Comparison of ENCODE assay signal across 9 cellular contexts in the genomic region with DNA sequence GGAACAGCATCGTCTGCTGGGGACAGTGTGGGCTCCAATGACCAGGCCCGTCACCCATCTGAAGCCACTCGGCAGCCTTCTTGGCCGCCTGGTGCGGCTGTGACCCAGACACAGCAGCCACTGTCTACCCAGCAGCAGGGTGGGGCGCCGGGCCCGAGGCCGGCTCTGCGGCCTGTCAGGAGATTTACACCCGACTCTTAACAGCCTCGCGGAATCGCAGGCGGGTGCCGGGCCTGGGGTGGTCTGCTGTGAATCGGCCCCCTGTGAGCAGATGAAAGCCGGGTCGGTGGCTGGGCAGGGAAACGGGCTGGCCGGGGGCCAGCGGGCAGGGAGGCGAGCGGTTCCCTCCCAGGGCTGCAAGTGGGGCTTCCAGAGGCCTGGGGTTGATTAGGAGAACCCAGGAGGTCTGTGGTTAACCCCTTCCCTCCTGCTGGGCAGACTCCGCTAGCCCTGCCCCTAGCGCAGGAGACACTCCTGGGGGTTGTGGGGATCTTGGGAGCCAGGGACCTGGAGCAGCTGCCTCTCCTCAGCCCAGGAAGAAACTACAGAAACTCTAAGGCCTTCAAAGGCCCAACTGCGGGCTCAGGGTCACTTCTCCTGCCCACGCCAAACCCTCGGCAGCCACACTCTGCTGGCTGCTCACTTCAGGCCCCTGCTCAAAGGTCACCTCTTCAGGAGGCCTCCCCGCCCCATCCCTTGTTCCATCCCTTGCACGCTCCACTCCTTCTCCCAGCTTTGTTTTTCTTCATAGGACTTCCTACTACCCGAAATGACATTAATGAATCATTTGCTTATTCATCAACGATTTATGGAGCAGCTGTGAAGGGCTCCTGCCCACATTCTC. TPM values are rescaled to one million over a fixed set of nuclear protein-coding genes. Genes with fewer than 3 reads are reported as not detected.
DNase-seq lines count a peak whose midpoint lies in the region; ATAC-seq lines count a peak whose summit lies in the region.
"Had no signal": no experiment of that assay in that cellular context is flagged by ENCODE, and none has a peak within 500 bp of the region (broad histone marks: within the 10 kb centered on the region; RNA-seq: fewer than 3 reads in every experiment).

No MANE protein-coding gene starts in this region.

- CTCF ChIA-PET in activated naive CD4-positive, alpha-beta T cell treated with anti-CD3 and anti-CD28 coated beads, Interleukin-2, amount 10 ng/mL, durations not matched to agents 7 days and 5 days (lab: Charles Lee), result interaction anchor here (1.4 kb wide), 1 partner anchor 18 kb away, joined by 3 read pairs; no protein-coding TSS in a partner anchor

- intact Hi-C loops in activated T-helper 1 cell treated with anti-CD3 and anti-CD28 coated beads, Interleukin-12 subunit alpha, Interleukin-12 subunit beta, Interleukin-2, Interleukin-4 antibody, amounts not matched to agents 30 ng/mL and 10 ng/mL and 1 ng/mL, durations not matched to agents 14 hours and 24 hours and 36 hours (cut with micrococcal nuclease), result no loop called here
- intact Hi-C loops in left colon (cut with DNase I, micrococcal nuclease), result no loop called here
- intact Hi-C loops in activated CD4-positive, alpha-beta T cell treated with anti-CD3 and anti-CD28 coated beads, Interleukin-2, amount 10 ng/mL, durations not matched to agents 24 days and 14 days (cut with micrococcal nuclease), result no loop called here

- DNase-seq in activated naive CD4-positive, alpha-beta T cell treated with anti-CD3 and anti-CD28 coated beads, Interleukin-2, amount 10 ng/mL, durations not matched to agents 7 days and 5 days, result no peak
- no peak for DNase-seq in activated naive CD4-positive, alpha-beta T cell treated with anti-CD3 and anti-CD28 coated beads, Interleukin-2, amount 50 U/mL, for 16 hours
- no peak for DNase-seq in activated T-helper 1 cell treated with anti-CD3 and anti-CD28 coated beads, Interleukin-12 subunit alpha, Interleukin-12 subunit beta, Interleukin-2, Interleukin-4 antibody, amounts not matched to agents 30 ng/mL and 10 ng/mL and 1 ng/mL, durations not matched to agents 14 hours and 24 hours and 36 hours (ENCODE audit: low spot score)
- peak; percentile 49 to 65 for DNase-seq in left colon
- no peak for DNase-seq in Kasumi-1 (lab: John Stamatoyannopoulos, UW)
- no peak for DNase-seq in CD1c-positive myeloid dendritic cell (ENCODE audit: extremely low spot score)
- DNase-seq in activated CD4-positive, alpha-beta T cell treated with anti-CD3 and anti-CD28 coated beads, Interleukin-2, amount 10 ng/mL, durations not matched to agents 24 days and 14 days, result no peak
- DNase-seq: NCI-H1436 treated with DMSO at 0.1 percent for 48 hours had no signal

- H3K4me3 Mint-ChIP-seq in activated naive CD4-positive, alpha-beta T cell treated with anti-CD3 and anti-CD28 coated beads, Interleukin-2, amount 10 ng/mL, durations not matched to agents 7 days and 5 days, result no peak overlapping the region
- no peak overlapping the region for H3K4me3 Mint-ChIP-seq in activated T-helper 1 cell treated with anti-CD3 and anti-CD28 coated beads, Interleukin-12 subunit alpha, Interleukin-12 subunit beta, Interleukin-2, Interleukin-4 antibody, amounts not matched to agents 30 ng/mL and 10 ng/mL and 1 ng/mL, durations not matched to agents 14 hours and 24 hours and 36 hours
- H3K4me3 Mint-ChIP-seq in stimulated activated naive CD8-positive, alpha-beta T cell treated with anti-CD3 and anti-CD28 coated beads, Interleukin-15, Interleukin-2, amounts not matched to agents 100 ng/mL and 50 ng/mL, for 24 hours, result peak overlapping the region; percentile 37
- no peak overlapping the region for H3K4me3 Mint-ChIP-seq in activated CD4-positive, alpha-beta T cell treated with anti-CD3 and anti-CD28 coated beads, Interleukin-2, amount 10 ng/mL, durations not matched to agents 24 days and 14 days

- no peaks in the 10 kb centered on the region for H3K9me3 Mint-ChIP-seq in activated naive CD4-positive, alpha-beta T cell treated with anti-CD3 and anti-CD28 coated beads, Interleukin-2, amount 10 ng/mL, durations not matched to agents 7 days and 5 days
- H3K9me3 Mint-ChIP-seq in activated T-helper 1 cell treated with anti-CD3 and anti-CD28 coated beads, Interleukin-12 subunit alpha, Interleukin-12 subunit beta, Interleukin-2, Interleukin-4 antibody, amounts not matched to agents 30 ng/mL and 10 ng/mL and 1 ng/mL, durations not matched to agents 14 hours and 24 hours and 36 hours, result no peaks in the 10 kb centered on the region
- H3K9me3 Mint-ChIP-seq in stimulated activated naive CD8-positive, alpha-beta T cell treated with anti-CD3 and anti-CD28 coated beads, Interleukin-15, Interleukin-2, amounts not matched to agents 100 ng/mL and 50 ng/mL, for 24 hours, result no peaks in the 10 kb centered on the region
- no peaks in the 10 kb centered on the region for H3K9me3 Mint-ChIP-seq in activated CD4-positive, alpha-beta T cell treated with anti-CD3 and anti-CD28 coated beads, Interleukin-2, amount 10 ng/mL, durations not matched to agents 24 days and 14 days

- H3K27ac Mint-ChIP-seq in activated naive CD4-positive, alpha-beta T cell treated with anti-CD3 and anti-CD28 coated beads, Interleukin-2, amount 10 ng/mL, durations not matched to agents 7 days and 5 days, result peak overlapping the region; percentile 75
- H3K27ac Mint-ChIP-seq in activated T-helper 1 cell treated with anti-CD3 and anti-CD28 coated beads, Interleukin-12 subunit alpha, Interleukin-12 subunit beta, Interleukin-2, Interleukin-4 antibody, amounts not matched to agents 30 ng/mL and 10 ng/mL and 1 ng/mL, durations not matched to agents 14 hours and 24 hours and 36 hours, result peak overlapping the region; percentile 81
- H3K27ac Mint-ChIP-seq in stimulated activated naive CD8-positive, alpha-beta T cell treated with anti-CD3 and anti-CD28 coated beads, Interleukin-15, Interleukin-2, amounts not matched to agents 100 ng/mL and 50 ng/mL, for 24 hours, result peak overlapping the region; percentile 87
- H3K27ac Mint-ChIP-seq in activated CD4-positive, alpha-beta T cell treated with anti-CD3 and anti-CD28 coated beads, Interleukin-2, amount 10 ng/mL, durations not matched to agents 24 days and 14 days, result no peak overlapping the region

- H3K27me3 Mint-ChIP-seq in activated naive CD4-positive, alpha-beta T cell treated with anti-CD3 and anti-CD28 coated beads, Interleukin-2, amount 10 ng/mL, durations not matched to agents 7 days and 5 days, result no peaks in the 10 kb centered on the region
- H3K27me3 Mint-ChIP-seq in activated T-helper 1 cell treated with anti-CD3 and anti-CD28 coated beads, Interleukin-12 subunit alpha, Interleukin-12 subunit beta, Interleukin-2, Interleukin-4 antibody, amounts not matched to agents 30 ng/mL and 10 ng/mL and 1 ng/mL, durations not matched to agents 14 hours and 24 hours and 36 hours (ENCODE audit: insufficient read depth), result no peaks in the 10 kb centered on the region
- H3K27me3 Mint-ChIP-seq in stimulated activated naive CD8-positive, alpha-beta T cell treated with anti-CD3 and anti-CD28 coated beads, Interleukin-15, Interleukin-2, amounts not matched to agents 100 ng/mL and 50 ng/mL, for 24 hours, result no peaks in the 10 kb centered on the region
- no peaks in the 10 kb centered on the region for H3K27me3 Mint-ChIP-seq in activated CD4-positive, alpha-beta T cell treated with anti-CD3 and anti-CD28 coated beads, Interleukin-2, amount 10 ng/mL, durations not matched to agents 24 days and 14 days

- peak; percentile 76 for ATAC-seq in left colon

- H3K4me1 Mint-ChIP-seq in activated naive CD4-positive, alpha-beta T cell treated with anti-CD3 and anti-CD28 coated beads, Interleukin-2, amount 10 ng/mL, durations not matched to agents 7 days and 5 days, result peaks cover 28% of the 10 kb centered on the region
- H3K4me1 Mint-ChIP-seq in activated T-helper 1 cell treated with anti-CD3 and anti-CD28 coated beads, Interleukin-12 subunit alpha, Interleukin-12 subunit beta, Interleukin-2, Interleukin-4 antibody, amounts not matched to agents 30 ng/mL and 10 ng/mL and 1 ng/mL, durations not matched to agents 14 hours and 24 hours and 36 hours (ENCODE audit: low read depth), result peaks cover 29% of the 10 kb centered on the region
- peaks cover 94% of the 10 kb centered on the region for H3K4me1 Mint-ChIP-seq in stimulated activated naive CD8-positive, alpha-beta T cell treated with anti-CD3 and anti-CD28 coated beads, Interleukin-15, Interleukin-2, amounts not matched to agents 100 ng/mL and 50 ng/mL, for 24 hours (ENCODE audit: low read depth)
- H3K4me1 Mint-ChIP-seq in activated CD4-positive, alpha-beta T cell treated with anti-CD3 and anti-CD28 coated beads, Interleukin-2, amount 10 ng/mL, durations not matched to agents 24 days and 14 days, result peaks cover 32% of the 10 kb centered on the region

- H3K36me3 Mint-ChIP-seq in activated naive CD4-positive, alpha-beta T cell treated with anti-CD3 and anti-CD28 coated beads, Interleukin-2, amount 10 ng/mL, durations not matched to agents 7 days and 5 days, result peaks cover 69% of the 10 kb centered on the region
- H3K36me3 Mint-ChIP-seq in activated T-helper 1 cell treated with anti-CD3 and anti-CD28 coated beads, Interleukin-12 subunit alpha, Interleukin-12 subunit beta, Interleukin-2, Interleukin-4 antibody, amounts not matched to agents 30 ng/mL and 10 ng/mL and 1 ng/mL, durations not matched to agents 14 hours and 24 hours and 36 hours (ENCODE audit: low read depth), result peaks cover 57% of the 10 kb centered on the region
- H3K36me3 Mint-ChIP-seq in stimulated activated naive CD8-positive, alpha-beta T cell treated with anti-CD3 and anti-CD28 coated beads, Interleukin-15, Interleukin-2, amounts not matched to agents 100 ng/mL and 50 ng/mL, for 24 hours (ENCODE audit: low read depth), result peaks cover 69% of the 10 kb centered on the region
- H3K36me3 Mint-ChIP-seq in activated CD4-positive, alpha-beta T cell treated with anti-CD3 and anti-CD28 coated beads, Interleukin-2, amount 10 ng/mL, durations not matched to agents 24 days and 14 days (ENCODE audit: low read depth), result peaks cover 61% of the 10 kb centered on the region

RNA-seq across cellular contexts. Expression of a gene that starts 15.6 kb away (rescaled TPM):
- total RNA-seq in activated T-helper 1 cell treated with anti-CD3 and anti-CD28 coated beads, Interleukin-12 subunit alpha, Interleukin-12 subunit beta, Interleukin-2, Interleukin-4 antibody, amounts not matched to agents 30 ng/mL and 10 ng/mL and 1 ng/mL, durations not matched to agents 14 hours and 24 hours and 36 hours, result 133 and 140 TPM in 2 replicates
- 1 to 10 TPM; 1.6 to 5.7 TPM for total RNA-seq in left colon
- total RNA-seq in activated CD4-positive, alpha-beta T cell treated with anti-CD3 and anti-CD28 coated beads, Interleukin-2, amount 10 ng/mL, durations not matched to agents 24 days and 14 days, result 110 and 112 TPM in 2 replicates

Comparison
In these comparisons a context has a peak if more than half of its experiments do, and no peak if none do; other contexts are left out.
1. DNase-seq: peak in left colon (2 of 2); none in activated naive CD4-positive, alpha-beta T cell treated with anti-CD3 and anti-CD28 coated beads, Interleukin-2, amount 10 ng/mL, durations not matched to agents 7 days and 5 days (single experiment), activated naive CD4-positive, alpha-beta T cell treated with anti-CD3 and anti-CD28 coated beads, Interleukin-2, amount 50 U/mL, for 16 hours (single experiment), activated T-helper 1 cell treated with anti-CD3 and anti-CD28 coated beads, Interleukin-12 subunit alpha, Interleukin-12 subunit beta, Interleukin-2, Interleukin-4 antibody, amounts not matched to agents 30 ng/mL and 10 ng/mL and 1 ng/mL, durations not matched to agents 14 hours and 24 hours and 36 hours (single experiment), Kasumi-1 (0 of 2), CD1c-positive myeloid dendritic cell (single experiment) and activated CD4-positive, alpha-beta T cell treated with anti-CD3 and anti-CD28 coated beads, Interleukin-2, amount 10 ng/mL, durations not matched to agents 24 days and 14 days (single experiment).
2. RNA of a gene that starts 15.6 kb away (total RNA-seq): 133 to 140 TPM in activated T-helper 1 cell treated with anti-CD3 and anti-CD28 coated beads, Interleukin-12 subunit alpha, Interleukin-12 subunit beta, Interleukin-2, Interleukin-4 antibody, amounts not matched to agents 30 ng/mL and 10 ng/mL and 1 ng/mL, durations not matched to agents 14 hours and 24 hours and 36 hours and 110 to 112 TPM in activated CD4-positive, alpha-beta T cell treated with anti-CD3 and anti-CD28 coated beads, Interleukin-2, amount 10 ng/mL, durations not matched to agents 24 days and 14 days; 1.6 to 5.7 TPM in left colon; every median in the first group is over 10 times any median in the second.